ENCODE assay signal across 1 cellular context in genomic region chr10:29861811-29862505, GRCh38.
TF ChIP-seq lines count a peak whose summit lies in the region.

No MANE protein-coding gene starts in this region.

TF ChIP-seq in endothelial cell of umbilical vein, 7 proteins besides CTCF, POLR2A, EP300 and RAD21 (continued from another document):
- TF ChIP-seq GATA2 (IDR thresholded peaks at IDR 0.05; ENCODE audit: insufficient read depth, insufficient read length, low read depth, low read length): no peak
